Comparison of ENCODE assay signal across 22 cellular contexts in genomic region chr1:229485318-229485717, GRCh38. TPM values are rescaled to one million over a fixed set of nuclear protein-coding genes. Genes with fewer than 3 reads are reported as not detected.
DNase-seq lines count a peak whose midpoint lies in the region; ATAC-seq and TF ChIP-seq lines count a peak whose summit lies in the region.
"Had no signal": no experiment of that assay in that cellular context is flagged by ENCODE, and none has a peak within 500 bp of the region (broad histone marks: within the 10 kb centered on the region; RNA-seq: fewer than 3 reads in every experiment).

No MANE protein-coding gene starts in this region.

- H3K4ac ChIP-seq in neuronal stem cell (ENCODE audit: low read length): no peak overlapping the region

- no peak overlapping the region for H2BK5ac ChIP-seq in neuronal stem cell (ENCODE audit: low read length)

- ATAC-seq in activated CD4-positive, CD25-positive, alpha-beta regulatory T cell treated with anti-CD3 and anti-CD28 coated beads, Interleukin-2, amount 50 U/mL, for 24 hours: no peak
- no peak for ATAC-seq in GM19455 (IDR thresholded peaks at IDR 0.05; ENCODE audit: unreplicated experiment)
- ATAC-seq: A549 had no signal

- TF ChIP-seq CTCF in 22Rv1 (IDR thresholded peaks at IDR 0.05): no peak
- TF ChIP-seq CTCF in LNCaP clone FGC (IDR thresholded peaks at IDR 0.05; ENCODE audit: control insufficient read depth, extremely low read depth, insufficient read depth): no peak
- TF ChIP-seq CTCF in endodermal cell (conservative IDR thresholded peaks at IDR 0.05): no peak

- H3K27me3 ChIP-seq in endodermal cell (ENCODE audit: control insufficient read depth, insufficient read depth, low read length, poor library complexity, severe bottlenecking) (no peaks in the 10 kb centered on the region), neuronal stem cell (ENCODE audit: control insufficient read depth in 3 of 3, insufficient read depth in 3 of 3, low read depth in 1 of 3, low read length in 3 of 3) (no peaks in the 10 kb centered on the region)
- H3K27me3 ChIP-seq: BE2C; BLaER1 treated with 17β-estradiol and CSF1 and Interleukin-3, amounts not matched to agents 10 nM and 100 nM had no signal

- H3K4me3 Mint-ChIP-seq in endodermal cell: no peak overlapping the region
- no peak overlapping the region for H3K4me3 Mint-ChIP-seq in activated naive CD4-positive, alpha-beta T cell treated with anti-CD3 and anti-CD28 coated beads for 36 hours
- H3K4me3 Mint-ChIP-seq: CD14-positive monocyte; CD4-positive, alpha-beta T cell; CD8-positive, alpha-beta memory T cell had no signal

- WGBS in endodermal cell (ENCODE audit: insufficient coverage in 1 of 2, insufficient read length in 1 of 2), 2 experiments: no CpG with 5 or more reads among the region's 1 CpG
- no CpG with 5 or more reads among the region's 1 CpG for WGBS in neuronal stem cell (ENCODE audit: extremely low coverage in 2 of 2, insufficient read length in 2 of 2, insufficient replicate concordance in 1 of 2), 2 donors

- H3K27ac ChIP-seq in 22Rv1 (0 out of 2 replicates have a peak overlapping the region, but pooled peaks have one; percentile 3), endodermal cell (ENCODE audit: low read depth, low read length) (no peak overlapping the region), neuronal stem cell (replicated peaks; ENCODE audit: low read length) (peak overlapping the region; percentile 31)
- H3K27ac ChIP-seq: A549; BLaER1 treated with 17β-estradiol and CSF1 and Interleukin-3, amounts not matched to agents 10 nM and 100 nM had no signal

- peak; percentile 23 for DNase-seq in LNCaP clone FGC (ENCODE audit: low read depth)
- DNase-seq in endodermal cell: no peak
- DNase-seq in neuronal stem cell (ENCODE audit: low spot score): no peak
- DNase-seq in activated naive CD4-positive, alpha-beta T cell treated with anti-CD3 and anti-CD28 coated beads for 36 hours: no peak
- DNase-seq in NOMO-1 treated with dmso at 0.1 percent for 144 hours (lab: John Stamatoyannopoulos, UW; ENCODE audit: unreplicated experiment): no peak
- DNase-seq: 8988T; ACHN; AML-193; BE2C; CD4-positive, alpha-beta T cell; CD8-positive, alpha-beta memory T cell; DMS53; DMS79 treated with DMSO at 0.1 percent for 48 hours; GOT3 had no signal

- H3K9me3 ChIP-seq in endodermal cell (ENCODE audit: control insufficient read depth, low read length): no peaks in the 10 kb centered on the region
- H3K9me3 ChIP-seq in neuronal stem cell (replicated peaks in 1 of 2; ENCODE audit: control insufficient read depth in 2 of 2, insufficient read depth in 1 of 2, low read depth in 1 of 2, low read length in 2 of 2): no peaks in the 10 kb centered on the region
- H3K9me3 ChIP-seq: A549; BE2C; BLaER1 treated with 17β-estradiol and CSF1 and Interleukin-3, amounts not matched to agents 10 nM and 100 nM; HAP-1 had no signal

- H3K18ac ChIP-seq in neuronal stem cell (ENCODE audit: low read length): no peak overlapping the region

- intact Hi-C loops in activated naive CD4-positive, alpha-beta T cell treated with anti-CD3 and anti-CD28 coated beads for 36 hours (cut with micrococcal nuclease): no loop called here

- H4K91ac ChIP-seq in neuronal stem cell (ENCODE audit: low read depth, low read length, poor library complexity): no peak overlapping the region

- CTCF ChIA-PET in activated naive CD4-positive, alpha-beta T cell treated with anti-CD3 and anti-CD28 coated beads for 36 hours (lab: Charles Lee): interaction anchor here (0.7 kb wide), 1 partner anchor 64 kb away, joined by 3 read pairs; no protein-coding TSS in a partner anchor

- H2BK15ac ChIP-seq in neuronal stem cell (ENCODE audit: low read length): no peak overlapping the region

- H3K79me1 ChIP-seq in neuronal stem cell (ENCODE audit: low read depth, low read length): no peaks in the 10 kb centered on the region

- peak overlapping the region; percentile 45 for H3K27ac Mint-ChIP-seq in endodermal cell
- no peak overlapping the region for H3K27ac Mint-ChIP-seq in activated naive CD4-positive, alpha-beta T cell treated with anti-CD3 and anti-CD28 coated beads for 36 hours
- H3K27ac Mint-ChIP-seq: CD4-positive, alpha-beta T cell had no signal

- no peaks in the 10 kb centered on the region for H3K27me3 Mint-ChIP-seq in endodermal cell (ENCODE audit: insufficient read depth)
- H3K27me3 Mint-ChIP-seq in activated naive CD4-positive, alpha-beta T cell treated with anti-CD3 and anti-CD28 coated beads for 36 hours (ENCODE audit: low read depth): no peaks in the 10 kb centered on the region
- H3K27me3 Mint-ChIP-seq: CD4-positive, alpha-beta T cell; CD8-positive, alpha-beta memory T cell had no signal

- H3K9me3 Mint-ChIP-seq in endodermal cell: no peaks in the 10 kb centered on the region
- H3K9me3 Mint-ChIP-seq in activated naive CD4-positive, alpha-beta T cell treated with anti-CD3 and anti-CD28 coated beads for 36 hours: no peaks in the 10 kb centered on the region
- H3K9me3 Mint-ChIP-seq: CD14-positive monocyte; CD4-positive, alpha-beta T cell; CD8-positive, alpha-beta memory T cell had no signal

- H2AFZ ChIP-seq in neuronal stem cell (ENCODE audit: low read length): no peak overlapping the region

- H3K9ac ChIP-seq in endodermal cell (ENCODE audit: extremely low read depth, low read length, poor library complexity, severe bottlenecking) (no peak overlapping the region), neuronal stem cell (ENCODE audit: low read depth, low read length, poor library complexity) (no peak overlapping the region)
- H3K9ac ChIP-seq: BLaER1 treated with 17β-estradiol and CSF1 and Interleukin-3, amounts not matched to agents 10 nM and 100 nM had no signal

- no peaks in the 10 kb centered on the region for H3K4me1 Mint-ChIP-seq in endodermal cell
- no peaks in the 10 kb centered on the region for H3K4me1 Mint-ChIP-seq in activated naive CD4-positive, alpha-beta T cell treated with anti-CD3 and anti-CD28 coated beads for 36 hours (ENCODE audit: low read depth)
- H3K4me1 Mint-ChIP-seq: CD14-positive monocyte had no signal

- no peak overlapping the region for H2BK120ac ChIP-seq in neuronal stem cell (ENCODE audit: low read depth, low read length)

- H3K36me3 Mint-ChIP-seq in endodermal cell (ENCODE audit: low read depth): peaks cover 75% of the 10 kb centered on the region
- H3K36me3 Mint-ChIP-seq in activated naive CD4-positive, alpha-beta T cell treated with anti-CD3 and anti-CD28 coated beads for 36 hours (ENCODE audit: low read depth): peaks cover 32% of the 10 kb centered on the region

- H2BK12ac ChIP-seq in neuronal stem cell (ENCODE audit: low read length): no peak overlapping the region

- no peak overlapping the region for H3K23ac ChIP-seq in neuronal stem cell (ENCODE audit: low read depth, low read length, poor library complexity)

- H3K4me3 ChIP-seq in LNCaP clone FGC (ENCODE audit: low read depth, low read length): no peak overlapping the region
- no peak overlapping the region for H3K4me3 ChIP-seq in endodermal cell (ENCODE audit: low read length)
- no peak overlapping the region for H3K4me3 ChIP-seq in neuronal stem cell (ENCODE audit: low read length in 2 of 2)
- H3K4me3 ChIP-seq: A549; BLaER1 treated with 17β-estradiol and CSF1 and Interleukin-3, amounts not matched to agents 10 nM and 100 nM; HAP-1 had no signal

- H2AK5ac ChIP-seq in neuronal stem cell (ENCODE audit: low read depth, low read length): no peak overlapping the region

- H3K36me3 ChIP-seq in endodermal cell (ENCODE audit: control insufficient read depth, insufficient read depth, low read length) (peaks cover 89% of the 10 kb centered on the region), neuronal stem cell (replicated peaks in 1 of 2; ENCODE audit: control insufficient read depth in 2 of 2, insufficient read depth in 2 of 2, low read length in 2 of 2) (peaks cover 22 to 99% of the 10 kb centered on the region in 2 donors)

- no peak overlapping the region for H3K4me2 ChIP-seq in neuronal stem cell (ENCODE audit: insufficient read depth, low read length, poor library complexity, severe bottlenecking)
- H3K4me2 ChIP-seq: A549; BLaER1 treated with 17β-estradiol and CSF1 and Interleukin-3, amounts not matched to agents 10 nM and 100 nM had no signal

- H3K4me1 ChIP-seq in endodermal cell (ENCODE audit: control insufficient read depth, insufficient read depth, low read length) (no peaks in the 10 kb centered on the region), neuronal stem cell (ENCODE audit: control insufficient read depth in 2 of 2, insufficient read depth in 1 of 2, low read depth in 1 of 2, low read length in 2 of 2) (no peaks in the 10 kb centered on the region)
- H3K4me1 ChIP-seq: A549, BE2C had no signal

- no peak overlapping the region for H3K14ac ChIP-seq in neuronal stem cell (ENCODE audit: low read length)

- H4K8ac ChIP-seq in neuronal stem cell (ENCODE audit: low read depth, low read length): no peak overlapping the region

RNA-seq across cellular contexts. Expression of gene NUP133, which starts 22.8 kb away (rescaled TPM):
- total RNA-seq in endodermal cell: 10 to 100 TPM; 67.8 to 68.4 TPM
- polyA plus RNA-seq in endodermal cell (2013, experiment 1 of 2): 47.6 TPM
- polyA plus RNA-seq in endodermal cell (2013, experiment 2 of 2): 45.9 TPM
- polyA plus RNA-seq in neuronal stem cell (2013, experiment 1 of 2): 22.6 TPM
- polyA plus RNA-seq in neuronal stem cell (2013, experiment 2 of 2): 24.2 TPM
- 10 to 100 TPM; 53.9 to 57.2 TPM for total RNA-seq in activated naive CD4-positive, alpha-beta T cell treated with anti-CD3 and anti-CD28 coated beads for 36 hours

RNA-seq across cellular contexts. Expression of gene ACTA1, which starts 51.4 kb away (rescaled TPM):
- total RNA-seq in endodermal cell: 10 to 100 TPM in 1 of 2 donors, 1 to 10 TPM in 1; 8.2 to 17.3 TPM
- 19.8 TPM for polyA plus RNA-seq in endodermal cell (2013, experiment 1 of 2)
- polyA plus RNA-seq in endodermal cell (2013, experiment 2 of 2): 19.5 TPM
- 7.1 TPM for polyA plus RNA-seq in neuronal stem cell (2013, experiment 1 of 2)
- 6.8 TPM for polyA plus RNA-seq in neuronal stem cell (2013, experiment 2 of 2)
- not detected for total RNA-seq in activated naive CD4-positive, alpha-beta T cell treated with anti-CD3 and anti-CD28 coated beads for 36 hours
- total RNA-seq: CD4-positive, alpha-beta T cell; CD8-positive, alpha-beta memory T cell; Daoy had no signal
- polyA plus RNA-seq: CD14-positive monocyte; CD8-positive, alpha-beta memory T cell had no signal

Comparison
In these comparisons a context has a peak if more than half of its experiments do, and no peak if none do; other contexts are left out.
1. RNA of gene ACTA1, which starts 51.4 kb away (total RNA-seq): 8.2 to 17.3 TPM in endodermal cell; not detected in activated naive CD4-positive, alpha-beta T cell treated with anti-CD3 and anti-CD28 coated beads for 36 hours; every median in the first group is over 4 times any median in the second.